ENCODE assay signal across 20 cellular contexts in the genomic region with DNA sequence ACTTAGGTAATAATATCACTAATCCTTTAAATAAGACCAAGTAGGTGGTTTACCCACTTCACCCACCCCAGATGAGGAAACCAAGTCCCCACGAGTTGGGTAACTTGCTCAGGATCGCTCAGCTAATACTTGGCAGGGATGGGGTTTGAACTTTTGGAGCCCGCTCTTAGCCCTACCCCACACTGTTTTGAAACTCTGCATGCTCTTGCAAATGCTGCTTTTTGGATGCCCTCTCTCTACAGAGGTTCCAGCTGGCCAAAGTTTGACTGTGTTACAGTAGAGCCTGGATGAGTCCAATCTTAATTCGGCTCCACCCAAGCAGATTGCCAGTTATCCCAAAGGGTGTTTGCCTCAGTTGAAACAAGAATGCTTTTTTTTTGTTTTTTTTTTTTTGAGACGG. TPM values are rescaled to one million over a fixed set of nuclear protein-coding genes. Genes with fewer than 3 reads are reported as not detected.
A peak's percentile ranks its signal among the peaks of the same experiment; 100 is the strongest.
DNase-seq lines count a peak whose midpoint lies in the region; ATAC-seq and TF ChIP-seq lines count a peak whose summit lies in the region.
"Had no signal": no experiment of that assay in that cellular context is flagged by ENCODE, and none has a peak within 500 bp of the region (broad histone marks: within the 10 kb centered on the region; RNA-seq: fewer than 3 reads in every experiment).

No MANE protein-coding gene starts in this region.

- H2AFZ ChIP-seq in mesenchymal stem cell (ENCODE audit: low read depth, low read length): no peak overlapping the region
- H2AFZ ChIP-seq: parathyroid adenoma had no signal

- H3K4me2 ChIP-seq in mesenchymal stem cell (ENCODE audit: low read length, poor library complexity, severe bottlenecking): no peak overlapping the region

- no peak overlapping the region for H2BK15ac ChIP-seq in mesenchymal stem cell (ENCODE audit: low read depth, poor library complexity, severe bottlenecking)

- WGBS in mesenchymal stem cell: 97% methylated on average over 5 of the region's 5 CpGs

- no peak overlapping the region for H2BK5ac ChIP-seq in mesenchymal stem cell (ENCODE audit: low read depth, low read length, poor library complexity, severe bottlenecking)

- H3K18ac ChIP-seq in mesenchymal stem cell (ENCODE audit: low read depth in 1 of 2, low read length in 2 of 2): no peak overlapping the region

- H3K9me3 ChIP-seq in RWPE2 (ENCODE audit: severe bottlenecking) (peaks cover 16% of the 10 kb centered on the region), mesenchymal stem cell (ENCODE audit: control insufficient read depth, low read length) (peaks cover 32% of the 10 kb centered on the region), lower lobe of right lung (no peaks in the 10 kb centered on the region)
- H3K9me3 ChIP-seq: body of pancreas, colonic mucosa had no signal

- H4K91ac ChIP-seq in mesenchymal stem cell (ENCODE audit: low read length): no peak overlapping the region

- no peak overlapping the region for H2BK120ac ChIP-seq in mesenchymal stem cell (ENCODE audit: low read depth, low read length)

- DNase-seq in RWPE2 (ENCODE audit: low spot score) (peak; percentile 7), fibroblast of gingiva (ENCODE audit: low read depth) (peak; percentile 26), mesenchymal stem cell (no peak), substantia nigra (lab: John Stamatoyannopoulos, UW) (no peak), ecto neural progenitor cell (ENCODE audit: low spot score) (no peak), lower lobe of right lung (no peak)
- DNase-seq: activated CD4-positive, alpha-beta T cell treated with anti-CD3 and anti-CD28 coated beads for 4 hours; activated naive CD8-positive, alpha-beta T cell treated with anti-CD3 and anti-CD28 coated beads for 36 hours; body of pancreas; colonic mucosa; left lung; naive B cell; NCI-H1930; NCI-H446; stimulated activated CD4-positive, alpha-beta T cell treated with anti-CD3 and anti-CD28 coated beads, Interleukin-4, amount 100 ng/mL, for 1 hour had no signal

- intact Hi-C loops in lower lobe of right lung (cut with DNase I): no loop called here

- peaks cover 67% of the 10 kb centered on the region for H3K4me1 ChIP-seq in RWPE2 (ENCODE audit: insufficient read depth, poor library complexity, severe bottlenecking)
- H3K4me1 ChIP-seq in mesenchymal stem cell (ENCODE audit: control insufficient read depth, insufficient read depth, low read depth, low read length): peaks cover 31% of the 10 kb centered on the region
- peaks cover 47% of the 10 kb centered on the region for H3K4me1 ChIP-seq in lower lobe of right lung

- no peak overlapping the region for H2BK12ac ChIP-seq in mesenchymal stem cell (ENCODE audit: low read length in 2 of 2)

- H3K27me3 ChIP-seq in RWPE2 (ENCODE audit: insufficient read depth, poor library complexity, severe bottlenecking) (no peaks in the 10 kb centered on the region), mesenchymal stem cell (ENCODE audit: control insufficient read depth in 1 of 2, insufficient read depth in 1 of 2, low read length in 2 of 2) (peaks cover 0 to 32% of the 10 kb centered on the region in 2 experiments), lower lobe of right lung (ENCODE audit: low read depth) (no peaks in the 10 kb centered on the region)
- H3K27me3 ChIP-seq: body of pancreas, colonic mucosa, left lung had no signal

- H3K23ac ChIP-seq in mesenchymal stem cell (ENCODE audit: low read length in 2 of 2): no peak overlapping the region

- H3K4ac ChIP-seq in mesenchymal stem cell (ENCODE audit: low read depth in 1 of 2, low read length in 2 of 2): no peak overlapping the region

- H3K36me3 ChIP-seq in RWPE2 (ENCODE audit: low read depth) (peaks cover 73% of the 10 kb centered on the region), mesenchymal stem cell (ENCODE audit: control insufficient read depth in 1 of 2, insufficient read depth in 2 of 2, low read depth in 1 of 2, low read length in 2 of 2) (peaks cover 0 to 9% of the 10 kb centered on the region in 2 experiments), lower lobe of right lung (no peaks in the 10 kb centered on the region)
- H3K36me3 ChIP-seq: colonic mucosa, left lung had no signal

- no peak overlapping the region for H3K27ac ChIP-seq in RWPE2 (ENCODE audit: poor library complexity, severe bottlenecking)
- no peak overlapping the region for H3K27ac ChIP-seq in mesenchymal stem cell (ENCODE audit: low read length, poor library complexity, severe bottlenecking)
- peak overlapping the region; percentile 40 for H3K27ac ChIP-seq in substantia nigra (ENCODE audit: low read depth, low read length, poor library complexity, severe bottlenecking)
- no peak overlapping the region for H3K27ac ChIP-seq in lower lobe of right lung
- H3K27ac ChIP-seq: colonic mucosa, parathyroid adenoma had no signal

- no peaks in the 10 kb centered on the region for H3K79me1 ChIP-seq in mesenchymal stem cell (replicated peaks; ENCODE audit: low read length, poor library complexity, severe bottlenecking)

- peak overlapping the region; percentile 20 for H2AK5ac ChIP-seq in mesenchymal stem cell (ENCODE audit: low read length, severe bottlenecking)

- TF ChIP-seq CTCF in RWPE2 (IDR thresholded peaks at IDR 0.05; ENCODE audit: poor library complexity, severe bottlenecking) (no peak), lower lobe of right lung (IDR thresholded peaks at IDR 0.05) (no peak)

- ATAC-seq in RWPE2 (ENCODE audit: low read depth) (no peak), lower lobe of right lung (no peak), GM19452 (IDR thresholded peaks at IDR 0.05; ENCODE audit: unreplicated experiment) (no peak), HG03175 (IDR thresholded peaks at IDR 0.05; ENCODE audit: unreplicated experiment) (no peak)
- ATAC-seq: body of pancreas, HCT116, K562, left lung had no signal

- no peak overlapping the region for H4K8ac ChIP-seq in mesenchymal stem cell (ENCODE audit: low read length)

- H3K9ac ChIP-seq in mesenchymal stem cell (ENCODE audit: low read length): no peak overlapping the region
- H3K9ac ChIP-seq: parathyroid adenoma had no signal

- no peak overlapping the region for H3K14ac ChIP-seq in mesenchymal stem cell (ENCODE audit: low read length in 2 of 2)

- H3K4me3 ChIP-seq in RWPE2 (ENCODE audit: severe bottlenecking) (no peak overlapping the region), mesenchymal stem cell (ENCODE audit: insufficient read depth in 1 of 2, low read depth in 1 of 2, low read length in 2 of 2) (no peak overlapping the region), lower lobe of right lung (no peak overlapping the region)
- H3K4me3 ChIP-seq: body of pancreas, colonic mucosa, K562, left lung had no signal

RNA-seq across cellular contexts. Expression of a gene that starts 6.8 kb away (rescaled TPM):
- 14.9 TPM for polyA plus RNA-seq in mesenchymal stem cell (2013, experiment 1 of 2)
- polyA plus RNA-seq in mesenchymal stem cell (2013, experiment 2 of 2): 14.3 TPM
- 33.1 TPM for total RNA-seq in lower lobe of right lung

Comparison
In these comparisons a context has a peak if more than half of its experiments do, and no peak if none do; other contexts are left out.
1. DNase-seq: peak in RWPE2 (single experiment) and fibroblast of gingiva (single experiment); none in mesenchymal stem cell (single experiment), substantia nigra (0 of 49), ecto neural progenitor cell (single experiment) and lower lobe of right lung (single experiment).